In genomic region chr18:38359258-38359657, GRCh38 we compare ENCODE assay signal across 18 cellular contexts.
DNase-seq lines count a peak whose midpoint lies in the region; ATAC-seq and TF ChIP-seq lines count a peak whose summit lies in the region.
"Had no signal": no experiment of that assay in that cellular context is flagged by ENCODE, and none has a peak within 500 bp of the region (broad histone marks: within the 10 kb centered on the region; RNA-seq: fewer than 3 reads in every experiment).

No MANE protein-coding gene starts in this region.

- TF ChIP-seq CTCF in DND-41 (IDR thresholded peaks at IDR 0.05; ENCODE audit: borderline replicate concordance, extremely low read depth, low read length, poor library complexity, severe bottlenecking) (no peak), tibial artery (IDR thresholded peaks at IDR 0.05) (no peak)

- peak overlapping the region; percentile 56 for H3K27ac ChIP-seq in DND-41 (ENCODE audit: low read length)
- H3K27ac ChIP-seq in mesodermal cell (ENCODE audit: low read depth, low read length, severe bottlenecking), result peak overlapping the region; percentile 47
- H3K27ac ChIP-seq in tibial artery, result no peak overlapping the region
- H3K27ac ChIP-seq: 22Rv1, BLaER1, C4-2B had no signal

- peak overlapping the region; percentile 48 for H2AFZ ChIP-seq in DND-41 (ENCODE audit: low read depth, low read length)

- WGBS in mesodermal cell (ENCODE audit: insufficient coverage in 2 of 2), 2 experiments, result 83 to 85% methylated on average over 6 of the region's 6 CpGs

- H3K4me2 ChIP-seq in DND-41 (ENCODE audit: insufficient read depth, low read length), result peak overlapping the region; percentile 49
- H3K4me2 ChIP-seq: BLaER1 had no signal

- DNase-seq in DND-41, result peak; percentile 64
- peak; percentile 39 for DNase-seq in Jurkat, Clone E6-1 (ENCODE audit: low read depth, low spot score)
- DNase-seq in SK-N-DZ (ENCODE audit: low spot score), result peak; percentile 29
- DNase-seq in tibial artery, result no peak
- DNase-seq in NCI-H345 (lab: John Stamatoyannopoulos, UW), result no peak
- DNase-seq: Caco-2; CD4-positive, CD25-positive, alpha-beta regulatory T cell; CD8-positive, alpha-beta T cell; DMS153; EL; GDM1; H9 had no signal

- H3K9me3 ChIP-seq in DND-41 (ENCODE audit: insufficient read depth, low read length, severe bottlenecking), result no peaks in the 10 kb centered on the region
- H3K9me3 ChIP-seq in mesodermal cell (ENCODE audit: control insufficient read depth, low read length), result no peaks in the 10 kb centered on the region
- no peaks in the 10 kb centered on the region for H3K9me3 ChIP-seq in tibial artery
- H3K9me3 ChIP-seq: Caco-2 had no signal

- H3K27me3 ChIP-seq in DND-41 (ENCODE audit: insufficient read depth, low read length, poor library complexity) (no peaks in the 10 kb centered on the region), tibial artery (no peaks in the 10 kb centered on the region)
- H3K27me3 ChIP-seq: BLaER1 had no signal

- ATAC-seq in DND-41 (ENCODE audit: insufficient read depth, low read depth) (peak; percentile 90), HG03139 (IDR thresholded peaks at IDR 0.05; ENCODE audit: unreplicated experiment) (no peak)
- ATAC-seq: CD8-positive, alpha-beta T cell; HCT116 had no signal

- peaks cover 20% of the 10 kb centered on the region for H3K4me1 ChIP-seq in DND-41 (ENCODE audit: insufficient read depth, low read length)
- peaks cover 5% of the 10 kb centered on the region for H3K4me1 ChIP-seq in mesodermal cell (ENCODE audit: control insufficient read depth, insufficient read depth, low read length, poor library complexity, severe bottlenecking)
- H3K4me1 ChIP-seq in tibial artery, result no peaks in the 10 kb centered on the region
- H3K4me1 ChIP-seq: Caco-2 had no signal

- H3K4me3 ChIP-seq in DND-41 (ENCODE audit: low read depth in 1 of 2, low read length in 2 of 2) (peak overlapping the region in 1 of 2 experiments; percentile 3; a peak in 1 of 4 replicates), mesodermal cell (ENCODE audit: extremely low read depth, insufficient read depth, low read length, poor library complexity, severe bottlenecking) (no peak overlapping the region), tibial artery (no peak overlapping the region)
- peak overlapping the region; percentile 9 for H3K4me3 ChIP-seq in Jurkat, Clone E6-1 (ENCODE audit: low read length)
- H3K4me3 ChIP-seq: BLaER1 had no signal

- intact Hi-C loops in tibial artery (cut with DNase I; ENCODE audit: low total_unique reads), result no loop called here

- H3K36me3 ChIP-seq in DND-41 (ENCODE audit: insufficient read depth, low read length) (no peaks in the 10 kb centered on the region), mesodermal cell (ENCODE audit: control insufficient read depth, insufficient read depth, low read length) (no peaks in the 10 kb centered on the region), tibial artery (no peaks in the 10 kb centered on the region)
- H3K36me3 ChIP-seq: BLaER1 had no signal

- H3K79me2 ChIP-seq in DND-41 (ENCODE audit: insufficient read depth, low read length), result no peaks in the 10 kb centered on the region

- H3K9ac ChIP-seq in DND-41 (ENCODE audit: low read depth, low read length), result peak overlapping the region; percentile 4; the same call in 1 of the 2 replicates
- H3K9ac ChIP-seq: BLaER1 had no signal

- H4K20me1 ChIP-seq in DND-41 (ENCODE audit: insufficient read depth, low read length), result no peaks in the 10 kb centered on the region
- H4K20me1 ChIP-seq: BLaER1 had no signal

Comparison
In these comparisons a context has a peak if more than half of its experiments do, and no peak if none do; other contexts are left out.
1. DNase-seq: peak in DND-41 (single experiment), Jurkat, Clone E6-1 (single experiment) and SK-N-DZ (single experiment); none in tibial artery (0 of 2) and NCI-H345 (single experiment).
2. H3K27ac ChIP-seq: peak in DND-41 (single experiment) and mesodermal cell (single experiment); none in tibial artery (0 of 2).